24 cellular contexts compared by ENCODE assay signal in the genomic region with DNA sequence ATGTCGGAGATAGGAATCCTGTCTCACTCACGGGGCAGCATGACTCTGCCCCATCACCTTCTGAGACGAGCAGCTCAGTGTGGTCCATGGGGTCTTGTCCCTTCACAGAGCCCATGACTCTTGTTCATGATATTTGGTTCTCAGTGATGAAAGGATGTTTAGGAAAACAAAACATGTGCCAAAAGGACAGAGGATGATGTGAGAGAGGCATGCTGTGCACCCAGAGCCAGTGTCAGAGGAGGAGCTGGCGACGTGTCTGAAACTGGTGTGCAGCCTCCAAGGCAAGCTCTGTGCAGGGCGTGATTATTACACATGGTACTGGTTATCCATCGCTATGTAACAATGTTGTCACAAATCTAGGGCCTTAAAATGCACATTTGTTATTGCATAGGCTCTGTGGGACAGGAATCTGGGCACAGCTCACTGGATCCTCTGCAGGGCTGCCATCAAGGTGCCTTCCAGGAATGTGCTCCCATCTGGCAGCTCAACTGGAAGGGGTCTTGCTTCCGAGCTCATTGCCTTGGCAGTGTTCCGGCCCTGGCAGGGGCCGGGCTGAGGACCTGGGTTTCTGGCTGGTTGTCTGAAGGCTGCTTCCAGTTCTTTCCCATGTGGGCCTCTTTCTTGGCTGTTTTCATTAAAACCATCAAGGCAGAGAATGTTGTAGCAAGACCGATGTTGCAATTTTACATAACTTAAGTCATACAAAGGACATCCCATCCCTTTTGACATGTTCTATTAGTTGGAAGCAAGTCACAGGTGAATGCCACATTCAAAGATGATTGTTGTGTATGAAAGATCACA.
DNase-seq lines count a peak whose midpoint lies in the region; ATAC-seq, FAIRE-seq and TF ChIP-seq lines count a peak whose summit lies in the region.
"Had no signal": no experiment of that assay in that cellular context is flagged by ENCODE, and none has a peak within 500 bp of the region (broad histone marks: within the 10 kb centered on the region; RNA-seq: fewer than 3 reads in every experiment).

No MANE protein-coding gene starts in this region.

- no peaks in the 10 kb centered on the region for H3K9me3 ChIP-seq in heart left ventricle
- H3K9me3 ChIP-seq in MG63 = no peaks in the 10 kb centered on the region
- no peaks in the 10 kb centered on the region for H3K9me3 ChIP-seq in gastroesophageal sphincter
- H3K9me3 ChIP-seq: Caco-2 had no signal

- peaks cover 6% of the 10 kb centered on the region for H3K9me3 Mint-ChIP-seq in activated T-helper 17 cell treated with anti-CD3 and anti-CD28 coated beads, Interleukin-2, amount 50 U/mL, for 72 hours

- H3K27ac ChIP-seq in heart left ventricle = no peak overlapping the region
- H3K27ac ChIP-seq in gastroesophageal sphincter = no peak overlapping the region
- H3K27ac ChIP-seq: BLaER1, C4-2B, GM23248 had no signal

- ATAC-seq in heart left ventricle (no peak), gastroesophageal sphincter (peak; percentile 38), sciatic nerve (peak; percentile 91)
- no peak for ATAC-seq in activated T-helper 17 cell treated with anti-CD3 and anti-CD28 coated beads, Interleukin-2, amount 50 U/mL, for 72 hours (replicated peaks)
- ATAC-seq: CD8-positive, alpha-beta T cell; GM12878; HCT116 had no signal

- H3K4me3 ChIP-seq in heart left ventricle (no peak overlapping the region), MG63 (no peak overlapping the region), gastroesophageal sphincter (no peak overlapping the region)
- H3K4me3 ChIP-seq: BLaER1, GM12878, GM23248 had no signal

- H3K27ac Mint-ChIP-seq in activated T-helper 17 cell treated with anti-CD3 and anti-CD28 coated beads, Interleukin-2, amount 50 U/mL, for 72 hours = no peak overlapping the region
- H3K27ac Mint-ChIP-seq: B cell; CD4-positive, CD25-positive, alpha-beta regulatory T cell; CD8-positive, alpha-beta T cell had no signal

- WGBS in heart left ventricle, 4 donors = 84 to 91% (median 90%) methylated on average over 11 of the region's 11 CpGs
- 60 to 79% methylated on average over 3 to 9 of the region's 11 CpGs for WGBS in gastroesophageal sphincter (ENCODE audit: low coverage in 1 of 2), 2 donors

- peaks cover 21% of the 10 kb centered on the region for H3K27me3 Mint-ChIP-seq in activated T-helper 17 cell treated with anti-CD3 and anti-CD28 coated beads, Interleukin-2, amount 50 U/mL, for 72 hours
- H3K27me3 Mint-ChIP-seq: CD4-positive, CD25-positive, alpha-beta regulatory T cell had no signal

- H3K4me1 ChIP-seq in heart left ventricle = no peaks in the 10 kb centered on the region
- no peaks in the 10 kb centered on the region for H3K4me1 ChIP-seq in gastroesophageal sphincter

- H3K27me3 ChIP-seq in heart left ventricle (peaks cover 0 to 4% (median 0%) of the 10 kb centered on the region in 9 donors), MG63 (no peaks in the 10 kb centered on the region), gastroesophageal sphincter (peaks cover 16% of the 10 kb centered on the region)
- H3K27me3 ChIP-seq: BLaER1 had no signal

- no peaks in the 10 kb centered on the region for H3K36me3 Mint-ChIP-seq in activated T-helper 17 cell treated with anti-CD3 and anti-CD28 coated beads, Interleukin-2, amount 50 U/mL, for 72 hours (ENCODE audit: low read depth)
- H3K36me3 Mint-ChIP-seq: CD8-positive, alpha-beta T cell had no signal

- TF ChIP-seq CTCF in heart left ventricle (IDR thresholded peaks at IDR 0.05) = no peak
- no peak for TF ChIP-seq CTCF in gastroesophageal sphincter (IDR thresholded peaks at IDR 0.05)

- intact Hi-C loops in cardiac septum (cut with DNase I) (no loop called here), heart left ventricle (cut with DNase I) (loop anchor here in 1 of 10 donors (10.0 kb wide), 1 partner anchor 832 kb away; no protein-coding TSS in a partner anchor), sciatic nerve (cut with DNase I) (no loop called here)

- H3K36me3 ChIP-seq in heart left ventricle (no peaks in the 10 kb centered on the region), MG63 (no peaks in the 10 kb centered on the region), gastroesophageal sphincter (no peaks in the 10 kb centered on the region)
- H3K36me3 ChIP-seq: BLaER1 had no signal

- H3K4me3 Mint-ChIP-seq in activated T-helper 17 cell treated with anti-CD3 and anti-CD28 coated beads, Interleukin-2, amount 50 U/mL, for 72 hours = no peak overlapping the region
- H3K4me3 Mint-ChIP-seq: B cell; CD4-positive, CD25-positive, alpha-beta regulatory T cell; CD8-positive, alpha-beta T cell had no signal

- DNase-seq in cardiac septum (ENCODE audit: low spot score) (peak; percentile 27), heart left ventricle (no peak), MG63 (peak; percentile 31), sciatic nerve (ENCODE audit: low spot score) (no peak), urothelium cell line (ENCODE audit: low spot score) (no peak), NCI-H524 (lab: John Stamatoyannopoulos, UW) (no peak)
- DNase-seq: Caco-2; CD4-positive, CD25-positive, alpha-beta regulatory T cell; DMS79; EL; GDM1; GM23248; H7 had no signal

- no peak for FAIRE-seq in urothelium cell line (lab: Jason Lieb, UNC)
- FAIRE-seq: A204.1, GM12878, GM19239, H1 had no signal

- TF ChIP-seq POLR2A in heart left ventricle (IDR thresholded peaks at IDR 0.05) = no peak
- TF ChIP-seq POLR2A in gastroesophageal sphincter (IDR thresholded peaks at IDR 0.05) = no peak

- no peaks in the 10 kb centered on the region for H3K4me1 Mint-ChIP-seq in activated T-helper 17 cell treated with anti-CD3 and anti-CD28 coated beads, Interleukin-2, amount 50 U/mL, for 72 hours
- H3K4me1 Mint-ChIP-seq: B cell; CD4-positive, CD25-positive, alpha-beta regulatory T cell had no signal

- TF ChIP-seq EP300 in gastroesophageal sphincter (IDR thresholded peaks at IDR 0.05) = no peak

Comparison
In these comparisons a context has a peak if more than half of its experiments do, and no peak if none do; other contexts are left out.
1. DNase-seq: peak in cardiac septum (single experiment) and MG63 (single experiment); none in heart left ventricle (0 of 5), sciatic nerve (single experiment), urothelium cell line (single experiment) and NCI-H524 (0 of 2).
2. ATAC-seq: peak in gastroesophageal sphincter (single experiment) and sciatic nerve (single experiment); none in heart left ventricle (0 of 4) and activated T-helper 17 cell treated with anti-CD3 and anti-CD28 coated beads, Interleukin-2, amount 50 U/mL, for 72 hours (single experiment).